8 cellular contexts compared by ENCODE assay signal in the genomic region with DNA sequence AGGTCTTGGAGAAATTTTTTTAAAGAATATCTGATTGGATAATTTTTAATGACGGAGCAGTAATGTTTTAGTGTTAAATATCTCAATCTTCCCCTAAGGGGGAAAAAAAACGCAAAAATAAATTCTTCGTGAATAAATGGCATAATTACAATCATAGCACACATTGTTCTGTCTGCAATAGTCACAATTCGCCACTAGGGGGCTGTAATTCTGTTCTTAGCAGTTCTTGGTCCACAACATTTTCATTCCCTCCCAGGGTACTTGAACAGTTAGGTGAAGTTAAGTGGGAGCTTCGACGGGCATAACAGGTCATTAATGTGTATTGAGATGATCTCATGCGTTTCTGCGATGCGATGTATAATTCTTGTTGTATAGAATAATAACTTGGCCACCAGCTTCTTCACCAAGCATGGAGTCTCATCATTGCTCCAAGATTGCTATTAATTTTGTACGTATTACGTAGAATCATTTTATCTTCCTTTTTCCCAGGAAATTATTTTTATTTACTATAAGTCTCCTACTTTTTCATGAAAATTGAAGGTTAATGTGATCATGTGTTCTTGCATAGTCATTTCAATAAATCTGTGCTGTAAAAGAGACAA. TPM values are rescaled to one million over a fixed set of nuclear protein-coding genes. Genes with fewer than 3 reads are reported as not detected.
A peak's percentile ranks its signal among the peaks of the same experiment; 100 is the strongest.
DNase-seq lines count a peak whose midpoint lies in the region; ATAC-seq and TF ChIP-seq lines count a peak whose summit lies in the region.

No MANE protein-coding gene starts in this region.

- ATAC-seq in left ventricle myocardium superior (no peak), GM21717 (IDR thresholded peaks at IDR 0.05; ENCODE audit: unreplicated experiment) (peak; percentile 79), GM19324 (IDR thresholded peaks at IDR 0.05; ENCODE audit: low FRiP score, unreplicated experiment) (no peak)

- H3K27me3 ChIP-seq in left ventricle myocardium inferior (ENCODE audit: low read depth) (no peaks in the 10 kb centered on the region), adipocyte (replicated peaks; ENCODE audit: control insufficient read depth, insufficient read depth, low read length) (no peaks in the 10 kb centered on the region), thyroid gland (no peaks in the 10 kb centered on the region)

- H3K27ac ChIP-seq in left ventricle myocardium inferior (replicated peaks) (no peak overlapping the region), thyroid gland (no peak overlapping the region)

- H3K4me1 ChIP-seq in left ventricle myocardium inferior (no peaks in the 10 kb centered on the region), adipocyte (ENCODE audit: control insufficient read depth, insufficient read depth, low read length) (no peaks in the 10 kb centered on the region), thyroid gland (no peaks in the 10 kb centered on the region)

- peak; percentile 69 for TF ChIP-seq CTCF in left ventricle myocardium inferior (IDR thresholded peaks at IDR 0.05; ENCODE audit: borderline replicate concordance)
- peak; percentile 33 to 88 (median 50) for TF ChIP-seq CTCF in thyroid gland (IDR thresholded peaks at IDR 0.05)

- H3K9me3 ChIP-seq in left ventricle myocardium inferior (replicated peaks) (no peaks in the 10 kb centered on the region), adipocyte (ENCODE audit: control insufficient read depth, low read length) (no peaks in the 10 kb centered on the region), thyroid gland (no peaks in the 10 kb centered on the region)

- DNase-seq in left ventricle myocardium inferior (no peak), left ventricle myocardium superior (no peak), NCI-H1092 (lab: John Stamatoyannopoulos, UW) (peak; percentile 1), adipocyte (ENCODE audit: low read depth) (peak; percentile 76), iPS-NIHi7 (ENCODE audit: extremely low spot score) (peak; percentile 42), thyroid gland (peak; percentile 13 to 19)

- intact Hi-C loops in left ventricle myocardium inferior (cut with micrococcal nuclease) (no loop called here), left ventricle myocardium superior (cut with micrococcal nuclease) (loop anchor here (5.0 kb wide), 1 partner anchor 531 kb away; no protein-coding TSS in a partner anchor), thyroid gland (cut with DNase I) (no loop called here)

- H3K4me3 ChIP-seq in left ventricle myocardium inferior = no peak overlapping the region
- H3K4me3 ChIP-seq in adipocyte (ENCODE audit: low read length) = no peak overlapping the region
- H3K4me3 ChIP-seq in thyroid gland (replicated peaks in 1 of 3) = no peak overlapping the region

- H3K36me3 ChIP-seq in left ventricle myocardium inferior = no peaks in the 10 kb centered on the region
- no peaks in the 10 kb centered on the region for H3K36me3 ChIP-seq in adipocyte (ENCODE audit: control insufficient read depth, insufficient read depth, low read length, severe bottlenecking)
- no peaks in the 10 kb centered on the region for H3K36me3 ChIP-seq in thyroid gland

- WGBS in thyroid gland, 2 donors = 42 to 47% methylated on average over 11 of the region's 11 CpGs

- no peak for TF ChIP-seq POLR2A in thyroid gland (IDR thresholded peaks at IDR 0.05)

- H3K9ac ChIP-seq in adipocyte (ENCODE audit: low read length) = no peak overlapping the region

RNA-seq across cellular contexts. Expression of a gene that starts 27.2 kb away (rescaled TPM):
- total RNA-seq in left ventricle myocardium inferior (not detected), left ventricle myocardium superior (not detected), thyroid gland (not detected)

Comparison
In these comparisons a context has a peak if more than half of its experiments do, and no peak if none do; other contexts are left out.
1. DNase-seq: peak in NCI-H1092 (single experiment), adipocyte (single experiment), iPS-NIHi7 (single experiment) and thyroid gland (2 of 2); none in left ventricle myocardium inferior (single experiment) and left ventricle myocardium superior (single experiment).